16 cellular contexts compared by ENCODE assay signal in genomic region chr10:89741126-89741762, GRCh38.
"Had no signal": no experiment of that assay in that cellular context is flagged by ENCODE, and none has a peak within 500 bp of the region (broad histone marks: within the 10 kb centered on the region; RNA-seq: fewer than 3 reads in every experiment).

No MANE protein-coding gene starts in this region.

- H3K27me3 Mint-ChIP-seq: activated naive CD8-positive, alpha-beta T cell treated with anti-CD3 and anti-CD28 coated beads, Interleukin-2, amount 50 U/mL, for 24 hours; naive B cell had no signal

- H3K27ac Mint-ChIP-seq: activated naive CD8-positive, alpha-beta T cell treated with anti-CD3 and anti-CD28 coated beads, Interleukin-2, amount 50 U/mL, for 24 hours; naive B cell had no signal

- H3K9me3 Mint-ChIP-seq: activated naive CD8-positive, alpha-beta T cell treated with anti-CD3 and anti-CD28 coated beads, Interleukin-2, amount 50 U/mL, for 24 hours; activated T-helper 1 cell treated with anti-CD3 and anti-CD28 coated beads, Interleukin-12 subunit alpha, Interleukin-12 subunit beta, Interleukin-2, Interleukin-4 antibody, amounts not matched to agents 30 ng/mL and 10 ng/mL and 1 ng/mL, durations not matched to agents 14 hours and 24 hours and 36 hours; naive B cell had no signal

- H3K27me3 ChIP-seq: ascending aorta, dorsolateral prefrontal cortex, esophagus squamous epithelium, stomach had no signal

- H3K27ac ChIP-seq: ascending aorta, dorsolateral prefrontal cortex, esophagus squamous epithelium, stomach, thoracic aorta, VCaP had no signal

- H3K4me3 Mint-ChIP-seq: activated naive CD8-positive, alpha-beta T cell treated with anti-CD3 and anti-CD28 coated beads, Interleukin-2, amount 50 U/mL, for 24 hours; activated T-helper 1 cell treated with anti-CD3 and anti-CD28 coated beads, Interleukin-12 subunit alpha, Interleukin-12 subunit beta, Interleukin-2, Interleukin-4 antibody, amounts not matched to agents 30 ng/mL and 10 ng/mL and 1 ng/mL, durations not matched to agents 14 hours and 24 hours and 36 hours had no signal

- H3K4me1 ChIP-seq: ascending aorta, esophagus squamous epithelium, stomach had no signal

- H3K9me3 ChIP-seq: ascending aorta, esophagus squamous epithelium, stomach, thoracic aorta had no signal

- H3K4me3 ChIP-seq: ascending aorta, dorsolateral prefrontal cortex, esophagus squamous epithelium, lung, stomach, thoracic aorta had no signal

- H3K36me3 ChIP-seq: ascending aorta, thoracic aorta had no signal

- DNase-seq: activated CD4-positive, alpha-beta T cell treated with anti-CD3 and anti-CD28 coated beads for 4 hours; activated naive CD4-positive, alpha-beta T cell treated with Interleukin-2 at 50 U/mL for 16 hours; activated naive CD8-positive, alpha-beta T cell treated with anti-CD3 and anti-CD28 coated beads, Interleukin-2, amount 50 U/mL, for 24 hours; dorsolateral prefrontal cortex; esophagus squamous epithelium; foreskin fibroblast; glutamatergic neuron; left cardiac atrium; naive B cell; retina; stomach had no signal

- ATAC-seq: activated naive CD8-positive, alpha-beta T cell treated with anti-CD3 and anti-CD28 coated beads, Interleukin-2, amount 50 U/mL, for 24 hours; left cardiac atrium had no signal
